In genomic region chr5:156942064-156942463, GRCh38 we compare ENCODE assay signal across 11 cellular contexts.
DNase-seq lines count a peak whose midpoint lies in the region; ATAC-seq and TF ChIP-seq lines count a peak whose summit lies in the region.
"Had no signal": no experiment of that assay in that cellular context is flagged by ENCODE, and none has a peak within 500 bp of the region (broad histone marks: within the 10 kb centered on the region; RNA-seq: fewer than 3 reads in every experiment).

No MANE protein-coding gene starts in this region.

- DNase-seq in kidney tubule cell (ENCODE audit: low spot score) (peak; percentile 24), tibial artery (no peak), NCI-H2196 treated with DMSO at 0.1 percent for 48 hours (lab: John Stamatoyannopoulos, UW; ENCODE audit: unreplicated experiment) (no peak), HK-2 (ENCODE audit: unreplicated experiment) (no peak), medulla oblongata (ENCODE audit: extremely low spot score) (no peak)
- DNase-seq: caudate nucleus, NCI-H1436, T-helper 9 cell had no signal

- no peak overlapping the region for H3K4me3 ChIP-seq in tibial artery

- H3K9me3 ChIP-seq in tibial artery: no peaks in the 10 kb centered on the region

- H3K27me3 ChIP-seq in tibial artery: no peaks in the 10 kb centered on the region

- no peaks in the 10 kb centered on the region for H3K36me3 ChIP-seq in tibial artery

- no peak overlapping the region for H3K27ac ChIP-seq in tibial artery

- no peak for TF ChIP-seq CTCF in tibial artery (IDR thresholded peaks at IDR 0.05)

- ATAC-seq in GM18867 (IDR thresholded peaks at IDR 0.05; ENCODE audit: unreplicated experiment) (peak; percentile 98), GM21619 (IDR thresholded peaks at IDR 0.05; ENCODE audit: unreplicated experiment) (peak; percentile 99), HG03439 (IDR thresholded peaks at IDR 0.05; ENCODE audit: unreplicated experiment) (peak; percentile 89)

- H3K4me1 ChIP-seq in tibial artery: no peaks in the 10 kb centered on the region

- intact Hi-C loops in tibial artery (cut with DNase I; ENCODE audit: low total_unique reads): no loop called here
